15 cellular contexts compared by ENCODE assay signal in the genomic region with DNA sequence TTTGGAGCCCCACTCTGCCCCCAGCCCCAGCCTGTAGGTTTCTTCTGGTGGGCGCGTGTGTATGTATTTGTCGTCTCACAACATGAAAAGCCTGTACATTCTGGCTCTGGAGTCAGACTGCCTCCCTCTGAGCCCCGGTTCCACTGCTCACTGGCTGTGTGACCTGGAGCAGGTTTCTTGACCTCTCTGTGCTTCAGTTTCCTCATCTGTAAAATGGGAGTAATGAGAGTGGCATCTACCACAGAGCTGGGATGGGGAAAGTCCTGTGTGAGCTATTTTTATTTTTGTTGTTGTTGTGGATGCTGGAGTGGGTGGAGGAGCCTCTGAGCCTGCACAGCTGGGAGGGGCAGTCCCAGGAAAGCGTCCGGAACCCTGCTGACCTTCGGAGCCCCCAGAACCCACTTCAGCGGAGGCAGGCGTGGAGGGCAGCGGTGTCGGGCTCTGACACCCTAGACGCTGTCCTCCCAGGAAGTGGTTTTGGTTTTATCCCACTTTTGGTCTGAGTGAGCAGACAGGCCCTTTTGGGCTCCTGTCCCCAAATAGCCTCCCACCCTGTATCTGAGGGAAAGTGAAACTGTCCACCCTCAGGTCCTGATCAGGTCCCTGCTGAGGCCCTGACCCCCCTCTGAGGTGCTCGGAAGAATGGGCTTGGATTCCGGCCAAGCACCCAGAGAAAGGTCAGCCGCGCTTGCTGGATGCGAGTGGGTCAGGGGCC.
DNase-seq lines count a peak whose midpoint lies in the region; ATAC-seq, FAIRE-seq and TF ChIP-seq lines count a peak whose summit lies in the region.
"Had no signal": no experiment of that assay in that cellular context is flagged by ENCODE, and none has a peak within 500 bp of the region (broad histone marks: within the 10 kb centered on the region; RNA-seq: fewer than 3 reads in every experiment).

No MANE protein-coding gene starts in this region.

- ATAC-seq in HG03565 (IDR thresholded peaks at IDR 0.05; ENCODE audit: unreplicated experiment): peak; percentile 67
- peak; percentile 15 for ATAC-seq in esophagus mucosa
- ATAC-seq in stimulated activated memory B cell treated with anti-CD40 and anti-IgM and Interleukin-4, amounts not matched to agents 10 μg/mL and 1 μg/mL and 100 μg/mL, for 72 hours: peak; percentile 38
- ATAC-seq in WTC11: no peak

- peaks cover 3% of the 10 kb centered on the region for H3K9me3 Mint-ChIP-seq in stimulated activated memory B cell treated with anti-CD40 and anti-IgM and Interleukin-4, amounts not matched to agents 10 μg/mL and 1 μg/mL and 100 μg/mL, for 72 hours
- no peaks in the 10 kb centered on the region; the same call in 1 of the 2 replicates for H3K9me3 Mint-ChIP-seq in WTC11
- H3K9me3 Mint-ChIP-seq: nephron progenitor cell, type B pancreatic cell had no signal

- CTCF ChIA-PET in WTC11 (lab: Charles Lee): no interaction called here

- H3K4me1 Mint-ChIP-seq in stimulated activated memory B cell treated with anti-CD40 and anti-IgM and Interleukin-4, amounts not matched to agents 10 μg/mL and 1 μg/mL and 100 μg/mL, for 72 hours: peaks cover 32% of the 10 kb centered on the region
- peaks cover 12% of the 10 kb centered on the region for H3K4me1 Mint-ChIP-seq in WTC11

- no peaks in the 10 kb centered on the region for H3K36me3 Mint-ChIP-seq in stimulated activated memory B cell treated with anti-CD40 and anti-IgM and Interleukin-4, amounts not matched to agents 10 μg/mL and 1 μg/mL and 100 μg/mL, for 72 hours
- H3K36me3 Mint-ChIP-seq in WTC11: no peaks in the 10 kb centered on the region
- H3K36me3 Mint-ChIP-seq: type B pancreatic cell had no signal

- POLR2A ChIA-PET in WTC11 (lab: Charles Lee): no interaction called here

- FAIRE-seq in RCC 7860 (lab: Jason Lieb, UNC): no peak
- FAIRE-seq: A204.1, frontal cortex, small intestine had no signal

- peaks cover 8% of the 10 kb centered on the region for H3K27me3 Mint-ChIP-seq in stimulated activated memory B cell treated with anti-CD40 and anti-IgM and Interleukin-4, amounts not matched to agents 10 μg/mL and 1 μg/mL and 100 μg/mL, for 72 hours
- H3K27me3 Mint-ChIP-seq in WTC11 (ENCODE audit: low read depth): no peaks in the 10 kb centered on the region
- H3K27me3 Mint-ChIP-seq: type B pancreatic cell had no signal

- no peak overlapping the region for H3K27ac Mint-ChIP-seq in stimulated activated memory B cell treated with anti-CD40 and anti-IgM and Interleukin-4, amounts not matched to agents 10 μg/mL and 1 μg/mL and 100 μg/mL, for 72 hours
- no peak overlapping the region for H3K27ac Mint-ChIP-seq in WTC11
- H3K27ac Mint-ChIP-seq: type B pancreatic cell had no signal

- DNase-seq in activated effector memory CD4-positive, alpha-beta T cell treated with anti-CD3 and anti-CD28 coated beads, Interleukin-2, amount 50 U/mL, for 16 hours: peak; percentile 14
- no peak for DNase-seq in activated effector memory CD4-positive, alpha-beta T cell treated with Interleukin-2 at 50 U/mL for 16 hours
- no peak for DNase-seq in RCC 7860 (ENCODE audit: low spot score)
- no peak for DNase-seq in stimulated activated naive CD4-positive, alpha-beta T cell (lab: John Stamatoyannopoulos, UW)
- no peak for DNase-seq in WTC11 (ENCODE audit: low spot score)
- DNase-seq: MG63, nephron progenitor cell, RPMI8226, small intestine had no signal

- no peak for TF ChIP-seq CTCF in WTC11 (IDR thresholded peaks at IDR 0.05)

- no peak overlapping the region for H3K4me3 Mint-ChIP-seq in stimulated activated memory B cell treated with anti-CD40 and anti-IgM and Interleukin-4, amounts not matched to agents 10 μg/mL and 1 μg/mL and 100 μg/mL, for 72 hours
- H3K4me3 Mint-ChIP-seq in WTC11: no peak overlapping the region
- H3K4me3 Mint-ChIP-seq: nephron progenitor cell, type B pancreatic cell had no signal

TF ChIP-seq in WTC11, 78 proteins besides CTCF, POLR2A, EP300 and RAD21:
- no peak for TF ChIP-seq ZNF671 (CRISPR knock-in tag; IDR thresholded peaks at IDR 0.05)
- TF ChIP-seq, protein P1, sequence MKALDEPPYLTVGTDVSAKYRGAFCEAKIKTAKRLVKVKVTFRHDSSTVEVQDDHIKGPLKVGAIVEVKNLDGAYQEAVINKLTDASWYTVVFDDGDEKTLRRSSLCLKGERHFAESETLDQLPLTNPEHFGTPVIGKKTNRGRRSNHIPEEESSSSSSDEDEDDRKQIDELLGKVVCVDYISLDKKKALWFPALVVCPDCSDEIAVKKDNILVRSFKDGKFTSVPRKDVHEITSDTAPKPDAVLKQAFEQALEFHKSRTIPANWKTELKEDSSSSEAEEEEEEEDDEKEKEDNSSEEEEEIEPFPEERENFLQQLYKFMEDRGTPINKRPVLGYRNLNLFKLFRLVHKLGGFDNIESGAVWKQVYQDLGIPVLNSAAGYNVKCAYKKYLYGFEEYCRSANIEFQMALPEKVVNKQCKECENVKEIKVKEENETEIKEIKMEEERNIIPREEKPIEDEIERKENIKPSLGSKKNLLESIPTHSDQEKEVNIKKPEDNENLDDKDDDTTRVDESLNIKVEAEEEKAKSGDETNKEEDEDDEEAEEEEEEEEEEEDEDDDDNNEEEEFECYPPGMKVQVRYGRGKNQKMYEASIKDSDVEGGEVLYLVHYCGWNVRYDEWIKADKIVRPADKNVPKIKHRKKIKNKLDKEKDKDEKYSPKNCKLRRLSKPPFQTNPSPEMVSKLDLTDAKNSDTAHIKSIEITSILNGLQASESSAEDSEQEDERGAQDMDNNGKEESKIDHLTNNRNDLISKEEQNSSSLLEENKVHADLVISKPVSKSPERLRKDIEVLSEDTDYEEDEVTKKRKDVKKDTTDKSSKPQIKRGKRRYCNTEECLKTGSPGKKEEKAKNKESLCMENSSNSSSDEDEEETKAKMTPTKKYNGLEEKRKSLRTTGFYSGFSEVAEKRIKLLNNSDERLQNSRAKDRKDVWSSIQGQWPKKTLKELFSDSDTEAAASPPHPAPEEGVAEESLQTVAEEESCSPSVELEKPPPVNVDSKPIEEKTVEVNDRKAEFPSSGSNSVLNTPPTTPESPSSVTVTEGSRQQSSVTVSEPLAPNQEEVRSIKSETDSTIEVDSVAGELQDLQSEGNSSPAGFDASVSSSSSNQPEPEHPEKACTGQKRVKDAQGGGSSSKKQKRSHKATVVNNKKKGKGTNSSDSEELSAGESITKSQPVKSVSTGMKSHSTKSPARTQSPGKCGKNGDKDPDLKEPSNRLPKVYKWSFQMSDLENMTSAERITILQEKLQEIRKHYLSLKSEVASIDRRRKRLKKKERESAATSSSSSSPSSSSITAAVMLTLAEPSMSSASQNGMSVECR (CRISPR knock-in tag; IDR thresholded peaks at IDR 0.05; ENCODE audit: borderline replicate concordance): no peak
